In genomic region chr2:214519258-214519818, GRCh38 we compare ENCODE assay signal across 28 cellular contexts.
"Had no signal": no experiment of that assay in that cellular context is flagged by ENCODE, and none has a peak within 500 bp of the region (broad histone marks: within the 10 kb centered on the region; RNA-seq: fewer than 3 reads in every experiment).

No MANE protein-coding gene starts in this region.

- H3K36me3 ChIP-seq: adrenal gland, cardiac muscle cell, colonic mucosa, gastrocnemius medialis, left ventricle myocardium inferior, spleen, suprapubic skin, tibial artery had no signal

- H3K4me3 ChIP-seq: adrenal gland, cardiac muscle cell, colonic mucosa, gastrocnemius medialis, left ventricle myocardium inferior, lung, spleen, suprapubic skin, tibial artery had no signal

- H3K27me3 ChIP-seq: adrenal gland, cardiac muscle cell, colonic mucosa, gastrocnemius medialis, spleen, suprapubic skin, tibial artery had no signal

- H3K27ac ChIP-seq: adrenal gland, cardiac muscle cell, colonic mucosa, gastrocnemius medialis, left ventricle myocardium inferior, spleen, suprapubic skin, tibial artery, VCaP had no signal

- DNase-seq: activated CD4-positive, alpha-beta memory T cell treated with anti-CD3 and anti-CD28 coated beads for 36 hours; activated CD4-positive, alpha-beta T cell treated with anti-CD3 and anti-CD28 coated beads for 4 hours; activated CD8-positive, alpha-beta memory T cell treated with anti-CD3 and anti-CD28 coated beads, Interleukin-2, amount 50 U/mL, for 4 hours; activated effector memory CD4-positive, alpha-beta T cell treated with anti-CD3 and anti-CD28 coated beads, Interleukin-2, amount 50 U/mL, for 16 hours; activated naive CD4-positive, alpha-beta T cell treated with anti-CD3 and anti-CD28 coated beads for 36 hours; activated naive CD8-positive, alpha-beta T cell treated with anti-CD3 and anti-CD28 coated beads for 36 hours; activated T-cell treated with anti-CD3 and anti-CD28 coated beads, Interleukin-2, amount 50 U/mL, for 1 hour; adrenal gland; aorta; cerebellar nuclear complex; colonic mucosa; effector CD8-positive, alpha-beta T cell; gastrocnemius medialis; glutamatergic neuron; left ventricle myocardium inferior; mesendoderm; posterior cingulate gyrus; right cardiac atrium; spleen; stimulated activated naive CD4-positive, alpha-beta T cell; tibial artery had no signal

- FAIRE-seq: endometrium, islet of Langerhans had no signal

- H3K4me1 ChIP-seq: adrenal gland, colonic mucosa, gastrocnemius medialis, left ventricle myocardium inferior, spleen, suprapubic skin, tibial artery had no signal

- ATAC-seq: gastrocnemius medialis; natural killer cell treated with Interleukin-12 subunit alpha and Interleukin-12 subunit beta and Interleukin-15 and Interleukin-18, amount 100 ng/mL, for 72 hours; right cardiac atrium had no signal

- H3K9me3 ChIP-seq: adrenal gland, colonic mucosa, gastrocnemius medialis, left ventricle myocardium inferior, spleen, suprapubic skin, tibial artery had no signal
